In genomic region chr16:69193860-69194259, GRCh38 we compare ENCODE assay signal across 28 cellular contexts. TPM values are rescaled to one million over a fixed set of nuclear protein-coding genes. Genes with fewer than 3 reads are reported as not detected.
DNase-seq lines count a peak whose midpoint lies in the region; ATAC-seq, FAIRE-seq and TF ChIP-seq lines count a peak whose summit lies in the region.
"Had no signal": no experiment of that assay in that cellular context is flagged by ENCODE, and none has a peak within 500 bp of the region (broad histone marks: within the 10 kb centered on the region; RNA-seq: fewer than 3 reads in every experiment).

No MANE protein-coding gene starts in this region.

- H3K36me3 Mint-ChIP-seq in chondrocyte (ENCODE audit: low read depth) = no peaks in the 10 kb centered on the region

- peak; percentile 86 for ATAC-seq in HepG2
- ATAC-seq: esophagus mucosa; GM12878; lower lobe of right lung; stimulated activated naive CD8-positive, alpha-beta T cell treated with anti-CD3 and anti-CD28 coated beads, Interleukin-15, amount 100 ng/mL, for 72 hours had no signal

- TF ChIP-seq CTCF in chondrocyte (IDR thresholded peaks at IDR 0.05) (no peak), HepG2 (CRISPR knock-in tag; IDR thresholded peaks at IDR 0.05) (no peak), Peyer's patch (IDR thresholded peaks at IDR 0.05) (no peak)

- no peak overlapping the region for H3K4me3 ChIP-seq in HepG2 (replicated peaks in 1 of 3; ENCODE audit: insufficient read depth in 1 of 3, low read depth in 2 of 3, low read length in 3 of 3)
- H3K4me3 ChIP-seq in Peyer's patch = no peak overlapping the region
- H3K4me3 ChIP-seq: GM12878, lower lobe of right lung, sigmoid colon, tibial artery had no signal

- no peak overlapping the region for H3K9ac ChIP-seq in HepG2 (ENCODE audit: insufficient read depth, low read depth, low read length)

- H3K4me1 ChIP-seq in HepG2 (ENCODE audit: insufficient read depth, low read length) = peaks cover 38% of the 10 kb centered on the region
- H3K4me1 ChIP-seq in Peyer's patch = peaks cover 0 to 19% (median 0%) of the 10 kb centered on the region in 4 donors

- no peak for FAIRE-seq in HepG2 (lab: Jason Lieb, UNC)
- FAIRE-seq: GM12878, keratinocyte had no signal

- TF ChIP-seq POLR2A in HepG2 (IDR thresholded peaks at IDR 0.05; ENCODE audit: insufficient read depth in 1 of 2, low read depth in 2 of 2, low read length in 2 of 2) = no peak
- TF ChIP-seq POLR2A in Peyer's patch (IDR thresholded peaks at IDR 0.05) = no peak

- CTCF ChIA-PET in HepG2 (lab: Yijun Ruan, JAX; ENCODE audit: low intra/inter-chr PET ratio, low total read pairs) = no interaction called here

- no peak for TF ChIP-seq RAD21 in HepG2 (CRISPR knock-in tag; IDR thresholded peaks at IDR 0.05)

- H3K9me3 ChIP-seq in HepG2 (ENCODE audit: low read length) = no peaks in the 10 kb centered on the region
- no peaks in the 10 kb centered on the region for H3K9me3 ChIP-seq in Peyer's patch
- H3K9me3 ChIP-seq: lower lobe of right lung, sigmoid colon, tibial artery had no signal

- H3K36me3 ChIP-seq in HepG2 (replicated peaks in 1 of 2; ENCODE audit: control insufficient read depth in 1 of 2, insufficient read depth in 2 of 2, low read length in 2 of 2) (no peaks in the 10 kb centered on the region; a peak in 1 of 5 replicates), Peyer's patch (no peaks in the 10 kb centered on the region)
- H3K36me3 ChIP-seq: lower lobe of right lung, sigmoid colon, tibial artery had no signal

- H3K27ac ChIP-seq in HepG2 (ENCODE audit: extremely low read length, insufficient read depth, low read length) = peak overlapping the region; percentile 34
- no peak overlapping the region for H3K27ac ChIP-seq in Peyer's patch
- H3K27ac ChIP-seq: lower lobe of right lung had no signal

- H3K4me1 Mint-ChIP-seq in chondrocyte (ENCODE audit: low read depth) = peaks cover 77% of the 10 kb centered on the region

- H4K20me1 ChIP-seq in HepG2 (ENCODE audit: insufficient read depth, low read length) = peaks cover 9% of the 10 kb centered on the region; the same call in 1 of the 2 replicates

- DNase-seq in NCI-H82 (lab: John Stamatoyannopoulos, UW) (peak; percentile 36), NCI-H82 treated with DMSO at 0.1 percent for 48 hours (lab: John Stamatoyannopoulos, UW; ENCODE audit: unreplicated experiment) (no peak), chondrocyte (ENCODE audit: low spot score) (no peak), HepG2 (ENCODE audit: low spot score) (peak; percentile 61), C1 segment of cervical spinal cord (lab: John Stamatoyannopoulos, UW) (no peak), NCI-H2171 treated with DMSO at 0.1 percent for 48 hours (lab: John Stamatoyannopoulos, UW) (no peak), Peyer's patch (no peak), NCI-H526 treated with DMSO at 0.1 percent for 48 hours (lab: John Stamatoyannopoulos, UW) (no peak)
- DNase-seq: 8988T; activated CD4-positive, alpha-beta T cell treated with anti-CD3 and anti-CD28 coated beads for 1 hour; activated gamma-delta T cell treated with Interleukin-2 at 50 U/mL for 16 hours; DMS79; effector memory CD4-positive, alpha-beta T cell; H7; lower lobe of right lung; NCI-H1092 treated with DMSO at 0.1 percent for 48 hours; NCI-H187 treated with DMSO at 0.1 percent for 48 hours; NCI-H69; Right ventricle myocardium superior; stimulated activated naive CD8-positive, alpha-beta T cell treated with anti-CD3 and anti-CD28 coated beads, Interleukin-15, amount 100 ng/mL, for 72 hours; SW 1271; tibial artery had no signal

- H3K79me2 ChIP-seq in HepG2 (ENCODE audit: insufficient read depth, low read length) = peaks cover 86% of the 10 kb centered on the region

- H2AFZ ChIP-seq in HepG2 (ENCODE audit: low read length) = no peak overlapping the region

- BruUV-seq in HepG2 (replicated peaks; lab: Mats Ljungman, UMichigan) = no TSS peak

- intact Hi-C loops in HepG2 (cut with micrococcal nuclease; ENCODE audit: unreplicated experiment) = no loop called here

- H3K4me2 ChIP-seq in HepG2 (ENCODE audit: low read depth, low read length) = peak overlapping the region; percentile 12

- H3K9me3 Mint-ChIP-seq in chondrocyte (ENCODE audit: low read depth) = no peaks in the 10 kb centered on the region
- H3K9me3 Mint-ChIP-seq: stimulated activated naive CD8-positive, alpha-beta T cell treated with anti-CD3 and anti-CD28 coated beads, Interleukin-15, amount 100 ng/mL, for 72 hours had no signal

- in situ Hi-C loops in HepG2 (cut with HindIII; ENCODE audit: extremely low pct_ligation_motif_present, low pct_unique_long_range_greater_than_20kb) = no loop called here

- TF ChIP-seq EP300 in HepG2 (IDR thresholded peaks at IDR 0.05; ENCODE audit: low read depth in 2 of 2, low read length in 2 of 2) (no peak), HepG2 (CRISPR knock-in tag; IDR thresholded peaks at IDR 0.05; ENCODE audit: borderline replicate concordance) (no peak)

- POLR2A ChIA-PET in HepG2 (lab: Yijun Ruan, JAX) = interaction anchor here (1.0 kb wide), 1 partner anchor 44 kb away, joined by 3 read pairs; no protein-coding TSS in a partner anchor

- H3K27me3 ChIP-seq in HepG2 (ENCODE audit: control insufficient read depth in 1 of 2, insufficient read depth in 2 of 2, low read length in 2 of 2) = no peaks in the 10 kb centered on the region
- no peaks in the 10 kb centered on the region for H3K27me3 ChIP-seq in Peyer's patch
- H3K27me3 ChIP-seq: sigmoid colon, tibial artery had no signal

- H3K4me3 Mint-ChIP-seq in chondrocyte (ENCODE audit: unreplicated experiment) = no peak overlapping the region
- H3K4me3 Mint-ChIP-seq: B cell; stimulated activated naive CD8-positive, alpha-beta T cell treated with anti-CD3 and anti-CD28 coated beads, Interleukin-15, amount 100 ng/mL, for 72 hours had no signal

- no peaks in the 10 kb centered on the region for H3K27me3 Mint-ChIP-seq in chondrocyte (ENCODE audit: low read depth)
- H3K27me3 Mint-ChIP-seq: B cell; progenitor cell of endocrine pancreas; stimulated activated naive CD8-positive, alpha-beta T cell treated with anti-CD3 and anti-CD28 coated beads, Interleukin-15, amount 100 ng/mL, for 72 hours had no signal

- H3K27ac Mint-ChIP-seq in chondrocyte (ENCODE audit: unreplicated experiment) = peak overlapping the region; percentile 73
- H3K27ac Mint-ChIP-seq: B cell; progenitor cell of endocrine pancreas; stimulated activated naive CD8-positive, alpha-beta T cell treated with anti-CD3 and anti-CD28 coated beads, Interleukin-15, amount 100 ng/mL, for 72 hours had no signal

TF ChIP-seq in HepG2, 621 proteins besides CTCF, POLR2A, EP300 and RAD21 (continues in another document):
- TF ChIP-seq CEBPG (CRISPR knock-in tag; IDR thresholded peaks at IDR 0.05) (0 out of 2 replicates have a peak, but pooled peaks have one; percentile 19), ZNF652 (CRISPR knock-in tag; IDR thresholded peaks at IDR 0.05; ENCODE audit: borderline replicate concordance, low read depth) (peak; percentile 18; the same call in 1 of the 2 replicates)

RNA-seq across cellular contexts. Expression of gene SNTB2, which starts 6.9 kb away (rescaled TPM):
- total RNA-seq in chondrocyte = 38.4 to 49.5 TPM (median 49.1 TPM) in 3 replicates
- total RNA-seq in HepG2 (2016; rRNA removed; fragmentation: Illumina TruSeq; extraction: Trizol) = 19.2 and 22.9 TPM in 2 replicates
- total RNA-seq in HepG2 (2016; cell fraction: cytosol; rRNA removed; fragmentation: Illumina TruSeq; extraction: Trizol; ENCODE audit: low read depth) = 16.6 and 21.3 TPM in 2 replicates
- total RNA-seq in HepG2 (2016; cell fraction: insoluble cytoplasmic fraction; rRNA removed; fragmentation: Illumina TruSeq; extraction: Trizol) = 18.5 and 22.3 TPM in 2 replicates
- 8.3 and 10.7 TPM in 2 replicates for total RNA-seq in HepG2 (2016; cell fraction: membrane; rRNA removed; fragmentation: Illumina TruSeq; extraction: Trizol)
- 14.9 and 15.5 TPM in 2 replicates for total RNA-seq in HepG2 (2016; cell fraction: nucleus; rRNA removed; fragmentation: Illumina TruSeq; extraction: Trizol)
- 11.5 and 12.5 TPM in 2 replicates for polyA plus RNA-seq in HepG2 (2011; rRNA removed)
- polyA plus RNA-seq in HepG2 (2011; cell fraction: cytosol; rRNA removed) = 6.3 and 6.6 TPM in 2 replicates
- polyA plus RNA-seq in HepG2 (2011; cell fraction: nucleus; rRNA removed) = 13.3 and 14.0 TPM in 2 replicates
- polyA plus RNA-seq in HepG2 (2012) = 4.2 and 4.3 TPM in 2 replicates
- polyA plus RNA-seq in HepG2 (2016; cell fraction: cytosol; fragmentation: Illumina TruSeq; extraction: Trizol; ENCODE audit: low read depth) = 0.48 and 0.66 TPM in 2 replicates
- 12.2 and 12.7 TPM in 2 replicates for polyA plus RNA-seq in HepG2 (2016; cell fraction: insoluble cytoplasmic fraction; fragmentation: Illumina TruSeq; extraction: Trizol; ENCODE audit: low read depth)
- 1.6 and 2.4 TPM in 2 replicates for polyA plus RNA-seq in HepG2 (2016; cell fraction: membrane; fragmentation: Illumina TruSeq; extraction: Trizol; ENCODE audit: low read depth)
- polyA plus RNA-seq in HepG2 (2016; cell fraction: nucleus; fragmentation: Illumina TruSeq; extraction: Trizol; ENCODE audit: insufficient read depth, low read depth) = 13.2 and 17.9 TPM in 2 replicates
- polyA minus RNA-seq in HepG2 (2011; rRNA and poly(A)+ RNA removed; ENCODE audit: low replicate concordance) = 48.4 and 58.6 TPM in 2 replicates
- 22.5 and 31.2 TPM in 2 replicates for polyA minus RNA-seq in HepG2 (2011; cell fraction: cytosol; rRNA and poly(A)+ RNA removed)
- polyA minus RNA-seq in HepG2 (2011; cell fraction: nucleus; rRNA and poly(A)+ RNA removed) = 22.8 and 29.5 TPM in 2 replicates
- 100 to 1,000 TPM in 1 of 4 donors, 10 to 100 TPM in 3; 14.5 to 140 (median 28.7) TPM for total RNA-seq in Peyer's patch

Comparison
In these comparisons a context has a peak if more than half of its experiments do, and no peak if none do; other contexts are left out.
1. DNase-seq: peak in NCI-H82 (single experiment) and HepG2 (single experiment); none in NCI-H82 treated with DMSO at 0.1 percent for 48 hours (single experiment), chondrocyte (single experiment), C1 segment of cervical spinal cord (0 of 14), NCI-H2171 treated with DMSO at 0.1 percent for 48 hours (single experiment), Peyer's patch (0 of 3) and NCI-H526 treated with DMSO at 0.1 percent for 48 hours (single experiment).